2 cellular contexts compared by ENCODE assay signal in genomic region chr19:1395194-1396018, GRCh38.
TF ChIP-seq lines count a peak whose summit lies in the region.

No MANE protein-coding gene starts in this region.

TF ChIP-seq in SK-N-SH treated with all-trans-retinoic acid at 6 μM for 48 hours, 23 proteins besides CTCF, POLR2A, EP300 and RAD21 (continued from another document):
- TF ChIP-seq PATZ1 (CRISPR knock-in tag; IDR thresholded peaks at IDR 0.05; ENCODE audit: borderline replicate concordance) (no peak), ZNF565 (CRISPR knock-in tag; conservative IDR thresholded peaks at IDR 0.05; ENCODE audit: low read depth) (no peak), GLIS3 (CRISPR knock-in tag; IDR thresholded peaks at IDR 0.05) (no peak), SNAI2 (CRISPR knock-in tag; IDR thresholded peaks at IDR 0.05) (no peak), OSR1 (CRISPR knock-in tag; IDR thresholded peaks at IDR 0.05) (no peak), TOX (CRISPR knock-in tag; IDR thresholded peaks at IDR 0.05; ENCODE audit: borderline replicate concordance) (no peak), TCF4 (CRISPR knock-in tag; IDR thresholded peaks at IDR 0.05; ENCODE audit: borderline replicate concordance) (no peak), ESRRG (CRISPR knock-in tag; IDR thresholded peaks at IDR 0.05) (no peak), ZNF8 (CRISPR knock-in tag; IDR thresholded peaks at IDR 0.05) (no peak), TSHZ2 (CRISPR knock-in tag; IDR thresholded peaks at IDR 0.05) (no peak), ARNTL (CRISPR knock-in tag; IDR thresholded peaks at IDR 0.05; ENCODE audit: borderline replicate concordance, low read depth) (no peak), ZC3H10 (CRISPR knock-in tag; IDR thresholded peaks at IDR 0.05) (no peak), CSRNP3 (CRISPR knock-in tag; IDR thresholded peaks at IDR 0.05) (no peak), POU6F1 (CRISPR knock-in tag; IDR thresholded peaks at IDR 0.05; ENCODE audit: borderline replicate concordance, low read depth) (no peak)

TF ChIP-seq in liver, 16 proteins besides CTCF, POLR2A, EP300 and RAD21 (continued from another document):
- no peak for TF ChIP-seq REST (IDR thresholded peaks at IDR 0.05)
- TF ChIP-seq FOXA1 (IDR thresholded peaks at IDR 0.05) = no peak
- TF ChIP-seq ATF3 (IDR thresholded peaks at IDR 0.05) = no peak
- TF ChIP-seq MAX (IDR thresholded peaks at IDR 0.05) = no peak
- TF ChIP-seq HNF4G (IDR thresholded peaks at IDR 0.05) = no peak
- no peak for TF ChIP-seq TAF1 (conservative IDR thresholded peaks at IDR 0.05)
- no peak for TF ChIP-seq NR2F2 (IDR thresholded peaks at IDR 0.05)
- peak; percentile 68 for TF ChIP-seq SP1 (IDR thresholded peaks at IDR 0.05)
